ENCODE assay signal across 1 cellular context in genomic region chr11:2400069-2400760, GRCh38.
TF ChIP-seq lines count a peak whose summit lies in the region.

Gene TSSC4 (plus strand): TSS chr11:2400750. CDS start chr11:2402634, 1,884 bp downstream.

TF ChIP-seq in SK-N-SH, 30 proteins besides CTCF, POLR2A, EP300 and RAD21 (continued from another document):
- TF ChIP-seq USF1 (IDR thresholded peaks at IDR 0.05; ENCODE audit: borderline replicate concordance, low read depth) (no peak; the same call in 1 of the 2 replicates), POLR2AphosphoS5 (IDR thresholded peaks at IDR 0.05; ENCODE audit: low read depth, low read length) (peak; percentile 92), RXRA (IDR thresholded peaks at IDR 0.05; ENCODE audit: borderline replicate concordance, low read depth) (no peak), SMC3 (IDR thresholded peaks at IDR 0.05; ENCODE audit: low read depth, low read length) (peak; percentile 74; the same call in 1 of the 2 replicates), PBX3 (IDR thresholded peaks at IDR 0.05) (peak; percentile 69), ZBTB33 (IDR thresholded peaks at IDR 0.05; ENCODE audit: borderline replicate concordance, low read depth) (peak; percentile 55; the same call in 1 of the 2 replicates), NRF1 (IDR thresholded peaks at IDR 0.05; ENCODE audit: low read depth, low read length) (peak; percentile 94), RFX5 (IDR thresholded peaks at IDR 0.05; ENCODE audit: low read length) (no peak), REST (IDR thresholded peaks at IDR 0.05; ENCODE audit: low read depth, low read length) (0 out of 2 replicates have a peak, but pooled peaks have one; percentile 19), FOXJ3 (CRISPR knock-in tag; IDR thresholded peaks at IDR 0.05) (peak; percentile 60; the same call in 1 of the 2 replicates), TAF1 (IDR thresholded peaks at IDR 0.05; ENCODE audit: borderline replicate concordance, low read depth, low read length) (peak; percentile 90), GABPA (IDR thresholded peaks at IDR 0.05; ENCODE audit: low read depth) (peak; percentile 97)
